In the genomic region with DNA sequence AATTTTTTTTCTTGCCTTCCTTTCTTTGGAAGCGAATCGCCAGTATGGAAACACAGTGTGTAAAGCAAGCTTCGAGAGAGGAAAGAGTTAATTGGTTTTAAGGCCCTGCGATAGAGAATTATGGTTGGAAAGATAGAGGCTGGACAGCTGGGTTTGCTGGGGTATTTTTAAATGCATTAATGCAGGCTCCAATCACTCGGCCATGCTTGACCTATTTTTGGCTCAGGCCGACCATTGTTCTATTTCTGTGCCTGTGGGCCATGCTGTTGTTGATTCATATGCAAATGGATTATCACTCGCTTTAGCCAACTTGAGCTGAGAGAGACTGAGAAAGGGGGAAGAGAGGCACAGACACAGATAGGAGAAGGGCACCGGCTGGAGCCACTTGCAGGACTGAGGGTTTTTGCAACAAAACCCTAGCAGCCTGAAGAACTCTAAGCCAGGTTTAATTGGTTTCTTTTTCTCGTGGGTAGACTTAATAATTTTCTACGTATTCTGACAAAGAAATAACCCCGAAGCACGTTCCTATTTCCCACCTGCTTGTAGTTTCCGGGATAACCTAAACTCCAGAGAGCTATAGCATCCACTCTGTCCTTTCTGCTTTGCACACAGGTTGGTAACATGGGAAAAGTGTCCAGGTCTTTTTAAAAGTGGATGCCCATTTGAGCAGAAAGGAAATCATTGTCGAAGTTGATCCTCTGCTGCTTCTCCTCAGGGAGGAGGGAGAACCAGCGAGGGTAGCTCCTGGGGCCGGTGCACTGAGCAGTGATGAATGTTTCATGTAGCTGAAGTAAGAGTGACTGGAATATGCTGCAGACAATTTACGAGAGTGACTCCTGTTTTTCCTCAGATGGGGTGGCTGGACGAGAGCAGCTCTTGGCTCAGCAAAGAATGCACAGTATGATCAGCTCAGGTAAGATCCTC, we compare ENCODE assay signal across 8 cellular contexts. TPM values are rescaled to one million over a fixed set of nuclear protein-coding genes. Genes with fewer than 3 reads are reported as not detected.
DNase-seq lines count a peak whose midpoint lies in the region; ATAC-seq and TF ChIP-seq lines count a peak whose summit lies in the region.

HDAC9 (plus strand) TSS at position 338 of the 924 bp plus-strand sequence; CDS start at position 892, 554 bp downstream.

- H3K36me3 Mint-ChIP-seq in activated T-cell treated with anti-CD3 and anti-CD28 coated beads, Interleukin-2, amount 50 U/mL, for 72 hours (ENCODE audit: insufficient read depth in 2 of 2) = no peaks in the 10 kb centered on the region
- H3K36me3 Mint-ChIP-seq in activated CD4-positive, alpha-beta memory T cell treated with anti-CD3 and anti-CD28 coated beads, Interleukin-2, amount 10 ng/mL, durations not matched to agents 7 days and 5 days (ENCODE audit: low read depth) = no peaks in the 10 kb centered on the region
- no peaks in the 10 kb centered on the region for H3K36me3 Mint-ChIP-seq in neural crest cell (ENCODE audit: low read depth)

- peaks cover 19% of the 10 kb centered on the region for H3K4me1 Mint-ChIP-seq in activated T-cell treated with anti-CD3 and anti-CD28 coated beads, Interleukin-2, amount 50 U/mL, for 72 hours (ENCODE audit: low read depth)
- H3K4me1 Mint-ChIP-seq in activated CD4-positive, alpha-beta memory T cell treated with anti-CD3 and anti-CD28 coated beads, Interleukin-2, amount 10 ng/mL, durations not matched to agents 7 days and 5 days = no peaks in the 10 kb centered on the region
- H3K4me1 Mint-ChIP-seq in neural crest cell = peaks cover 50% of the 10 kb centered on the region

- H3K27me3 Mint-ChIP-seq in activated T-cell treated with anti-CD3 and anti-CD28 coated beads, Interleukin-2, amount 50 U/mL, for 72 hours (ENCODE audit: low read depth) = peaks cover 13% of the 10 kb centered on the region
- H3K27me3 Mint-ChIP-seq in activated CD4-positive, alpha-beta memory T cell treated with anti-CD3 and anti-CD28 coated beads, Interleukin-2, amount 10 ng/mL, durations not matched to agents 7 days and 5 days = peaks cover 1% of the 10 kb centered on the region
- H3K27me3 Mint-ChIP-seq in neural crest cell (ENCODE audit: low read depth) = no peaks in the 10 kb centered on the region

- DNase-seq in activated T-cell treated with anti-CD3 and anti-CD28 coated beads, Interleukin-2, amount 50 U/mL, for 72 hours = no peak
- DNase-seq in activated T-cell treated with anti-CD3 and anti-CD28 coated beads for 4 hours = no peak
- peak; percentile 96 for DNase-seq in NCI-H187 treated with DMSO at 0.1 percent for 48 hours (lab: John Stamatoyannopoulos, UW)
- no peak for DNase-seq in activated CD4-positive, alpha-beta memory T cell treated with anti-CD3 and anti-CD28 coated beads, Interleukin-2, amount 10 ng/mL, durations not matched to agents 7 days and 5 days
- no peak for DNase-seq in glomerular endothelial cell (ENCODE audit: extremely low read depth, low read depth, low spot score)
- peak; percentile 47 for DNase-seq in neural crest cell (ENCODE audit: low read depth, low spot score)
- DNase-seq in activated effector memory CD4-positive, alpha-beta T cell treated with Interleukin-2 at 50 U/mL for 16 hours = no peak

- TF ChIP-seq CTCF in neural crest cell (conservative IDR thresholded peaks at IDR 0.05) = no peak

- ATAC-seq in activated T-cell treated with anti-CD3 and anti-CD28 coated beads, Interleukin-2, amount 50 U/mL, for 72 hours (replicated peaks in 1 of 2) = peak in 1 of 2 donors; percentile 45
- ATAC-seq in HG02852 (IDR thresholded peaks at IDR 0.05; ENCODE audit: unreplicated experiment) = peak; percentile 80

- H3K27ac Mint-ChIP-seq in activated T-cell treated with anti-CD3 and anti-CD28 coated beads, Interleukin-2, amount 50 U/mL, for 72 hours = no peak within 1 kb of the TSS
- no peak within 1 kb of the TSS for H3K27ac Mint-ChIP-seq in activated CD4-positive, alpha-beta memory T cell treated with anti-CD3 and anti-CD28 coated beads, Interleukin-2, amount 10 ng/mL, durations not matched to agents 7 days and 5 days
- H3K27ac Mint-ChIP-seq in neural crest cell (ENCODE audit: unreplicated experiment) = peak within 1 kb of the TSS; percentile 31

- CTCF ChIA-PET in activated CD4-positive, alpha-beta memory T cell treated with anti-CD3 and anti-CD28 coated beads, Interleukin-2, amount 10 ng/mL, durations not matched to agents 7 days and 5 days (lab: Charles Lee) = no interaction called here

- peak within 1 kb of the TSS; percentile 16 to 62 for H3K4me3 Mint-ChIP-seq in activated T-cell treated with anti-CD3 and anti-CD28 coated beads, Interleukin-2, amount 50 U/mL, for 72 hours
- peak within 1 kb of the TSS; percentile 52 for H3K4me3 Mint-ChIP-seq in activated CD4-positive, alpha-beta memory T cell treated with anti-CD3 and anti-CD28 coated beads, Interleukin-2, amount 10 ng/mL, durations not matched to agents 7 days and 5 days
- H3K4me3 Mint-ChIP-seq in neural crest cell = peak within 1 kb of the TSS; percentile 88

- no peaks in the 10 kb centered on the region for H3K9me3 Mint-ChIP-seq in activated T-cell treated with anti-CD3 and anti-CD28 coated beads, Interleukin-2, amount 50 U/mL, for 72 hours
- H3K9me3 Mint-ChIP-seq in activated CD4-positive, alpha-beta memory T cell treated with anti-CD3 and anti-CD28 coated beads, Interleukin-2, amount 10 ng/mL, durations not matched to agents 7 days and 5 days = no peaks in the 10 kb centered on the region
- H3K9me3 Mint-ChIP-seq in neural crest cell = no peaks in the 10 kb centered on the region

- POLR2A ChIA-PET in activated CD4-positive, alpha-beta memory T cell treated with anti-CD3 and anti-CD28 coated beads, Interleukin-2, amount 10 ng/mL, durations not matched to agents 7 days and 5 days (lab: Charles Lee) = no interaction called here

RNA-seq across cellular contexts. Expression of gene HDAC9, which starts in this region (rescaled TPM):
- 1 to 10 TPM in 1 of 2 donors, under 1 TPM in 1; 0.55 to 2.9 TPM for total RNA-seq in activated T-cell treated with anti-CD3 and anti-CD28 coated beads, Interleukin-2, amount 50 U/mL, for 72 hours
- total RNA-seq in activated CD4-positive, alpha-beta memory T cell treated with anti-CD3 and anti-CD28 coated beads, Interleukin-2, amount 10 ng/mL, durations not matched to agents 7 days and 5 days = under 1 TPM; 0.55 to 0.65 TPM
- 24.7 and 27.5 TPM in 2 replicates for total RNA-seq in glomerular endothelial cell
- total RNA-seq in neural crest cell = 28.3 and 32.3 TPM in 2 replicates

Comparison
In these comparisons a context has a peak if more than half of its experiments do, and no peak if none do; other contexts are left out.
1. DNase-seq: peak in NCI-H187 treated with DMSO at 0.1 percent for 48 hours (single experiment) and neural crest cell (single experiment); none in activated T-cell treated with anti-CD3 and anti-CD28 coated beads, Interleukin-2, amount 50 U/mL, for 72 hours (0 of 2), activated T-cell treated with anti-CD3 and anti-CD28 coated beads for 4 hours (single experiment), activated CD4-positive, alpha-beta memory T cell treated with anti-CD3 and anti-CD28 coated beads, Interleukin-2, amount 10 ng/mL, durations not matched to agents 7 days and 5 days (single experiment), glomerular endothelial cell (single experiment) and activated effector memory CD4-positive, alpha-beta T cell treated with Interleukin-2 at 50 U/mL for 16 hours (single experiment).
2. Peak in every context shown above with its lines, with median percentiles within 50 percentile points of each other: H3K4me3 Mint-ChIP-seq.